ENCODE assay signal across 9 cellular contexts in the genomic region with DNA sequence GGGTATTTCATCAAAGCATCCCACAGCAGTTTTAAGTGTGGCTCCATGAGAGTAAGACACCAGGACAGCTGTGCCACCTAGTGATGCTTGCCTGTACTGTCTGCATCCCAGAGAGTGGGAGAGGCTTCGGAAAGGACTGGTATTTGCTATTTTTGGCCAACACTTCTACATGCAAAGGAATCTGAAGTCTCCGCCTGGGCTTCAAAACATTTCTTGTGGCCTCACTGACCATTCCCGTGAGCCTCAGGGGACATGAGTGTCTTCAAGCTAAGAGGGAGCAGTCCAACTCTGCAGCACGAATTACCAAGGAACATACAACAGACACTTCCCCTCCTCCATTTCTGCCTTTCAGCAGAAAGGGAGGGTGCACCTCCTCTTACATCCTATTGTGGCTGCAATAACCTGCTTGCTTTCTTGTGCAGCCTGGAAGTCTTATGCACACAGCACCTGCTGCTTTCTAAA.
DNase-seq lines count a peak whose midpoint lies in the region; ATAC-seq and TF ChIP-seq lines count a peak whose summit lies in the region.
"Had no signal": no experiment of that assay in that cellular context is flagged by ENCODE, and none has a peak within 500 bp of the region (broad histone marks: within the 10 kb centered on the region; RNA-seq: fewer than 3 reads in every experiment).

No MANE protein-coding gene starts in this region.

- H3K4me1 ChIP-seq in liver (ENCODE audit: control insufficient read depth in 4 of 4, insufficient read depth in 4 of 4, low read length in 3 of 4) (peaks cover 0 to 8% (median 2%) of the 10 kb centered on the region in 4 donors), vagina (peaks cover 12% of the 10 kb centered on the region)
- H3K4me1 ChIP-seq: HAP-1 had no signal

- no peaks in the 10 kb centered on the region for H3K27me3 ChIP-seq in liver (ENCODE audit: control insufficient read depth in 4 of 4, insufficient read depth in 4 of 4, low read length in 3 of 4)
- no peaks in the 10 kb centered on the region for H3K27me3 ChIP-seq in vagina

- intact Hi-C loops in vagina (cut with DNase I), result no loop called here

- DNase-seq in COR-L47 (lab: John Stamatoyannopoulos, UW) (peak; percentile 30), NCI-H1105 treated with DMSO at 0.1 percent for 48 hours (lab: John Stamatoyannopoulos, UW) (peak; percentile 49), cardiac fibroblast (ENCODE audit: low read depth in 2 of 2) (peak; percentile 76 to 88), vagina (ENCODE audit: extremely low spot score in 2 of 2) (no peak)

- peak; percentile 88 for TF ChIP-seq CTCF in cardiac fibroblast (IDR thresholded peaks at IDR 0.05; ENCODE audit: low read depth, low read length)
- TF ChIP-seq CTCF in liver (IDR thresholded peaks at IDR 0.05; ENCODE audit: low read depth, low read length, missing input control), result peak; percentile 66
- TF ChIP-seq CTCF in vagina (IDR thresholded peaks at IDR 0.05), result peak in 2 of 3 experiments; percentile 22 to 51

- no peak for TF ChIP-seq POLR2A in vagina (IDR thresholded peaks at IDR 0.05)

- H3K9ac ChIP-seq in liver (ENCODE audit: low read depth in 1 of 2, low read length in 2 of 2), result no peak overlapping the region

- ATAC-seq in HG03460 (IDR thresholded peaks at IDR 0.05; ENCODE audit: unreplicated experiment), result no peak
- ATAC-seq in HG03175 (IDR thresholded peaks at IDR 0.05; ENCODE audit: unreplicated experiment), result no peak
- ATAC-seq in GM18870 (IDR thresholded peaks at IDR 0.05; ENCODE audit: unreplicated experiment), result no peak

- H3K9me3 ChIP-seq in liver (ENCODE audit: control insufficient read depth in 4 of 4, low read length in 3 of 4) (no peaks in the 10 kb centered on the region), vagina (no peaks in the 10 kb centered on the region)
- H3K9me3 ChIP-seq: HAP-1 had no signal

- H3K4me3 ChIP-seq in cardiac fibroblast (replicated peaks in 1 of 2; ENCODE audit: low read depth in 2 of 2, low read length in 2 of 2), result no peak overlapping the region
- H3K4me3 ChIP-seq in liver (ENCODE audit: low read depth in 1 of 3, low read length in 3 of 3), result no peak overlapping the region
- no peak overlapping the region for H3K4me3 ChIP-seq in vagina
- H3K4me3 ChIP-seq: HAP-1 had no signal

- H3K27ac ChIP-seq in liver (ENCODE audit: low read depth in 1 of 2, low read length in 2 of 2) (no peak overlapping the region), vagina (no peak overlapping the region)

- H3K36me3 ChIP-seq in liver (ENCODE audit: control insufficient read depth in 4 of 4, insufficient read depth in 3 of 4, low read depth in 1 of 4, low read length in 3 of 4) (no peaks in the 10 kb centered on the region), vagina (no peaks in the 10 kb centered on the region)
- H3K36me3 ChIP-seq: HAP-1 had no signal

- WGBS in liver, result 58% methylated on average over 4 of the region's 4 CpGs

- TF ChIP-seq RAD21 in liver (IDR thresholded peaks at IDR 0.05), result peak; percentile 89

TF ChIP-seq in liver, 16 proteins besides CTCF, POLR2A, EP300 and RAD21:
- TF ChIP-seq SP1 (IDR thresholded peaks at IDR 0.05) (no peak), HNF4G (IDR thresholded peaks at IDR 0.05) (no peak), ATF3 (IDR thresholded peaks at IDR 0.05) (no peak), NR2F2 (IDR thresholded peaks at IDR 0.05) (no peak), ZBTB33 (IDR thresholded peaks at IDR 0.05) (no peak), FOXA1 (IDR thresholded peaks at IDR 0.05) (no peak), TAF1 (conservative IDR thresholded peaks at IDR 0.05) (no peak), JUND (IDR thresholded peaks at IDR 0.05) (no peak), RXRA (IDR thresholded peaks at IDR 0.05) (no peak), GABPA (IDR thresholded peaks at IDR 0.05 in 1 of 2, conservative IDR thresholded peaks at IDR 0.05 in 1 of 2) (no peak), HNF4A (conservative IDR thresholded peaks at IDR 0.05) (no peak)

Comparison
In these comparisons a context has a peak if more than half of its experiments do, and no peak if none do; other contexts are left out.
1. DNase-seq: peak in COR-L47 (single experiment), NCI-H1105 treated with DMSO at 0.1 percent for 48 hours (single experiment) and cardiac fibroblast (2 of 2); none in vagina (0 of 2).
2. CTCF ChIP-seq: peak in every context shown above with its lines; median percentile 88 in cardiac fibroblast; 66 in liver; 36 in vagina.